1 cellular context compared by ENCODE assay signal in genomic region chr6:166313255-166314070, GRCh38.
A peak's percentile ranks its signal among the peaks of the same experiment; 100 is the strongest.
TF ChIP-seq lines count a peak whose summit lies in the region.

No MANE protein-coding gene starts in this region.

TF ChIP-seq in GM12878, 131 proteins besides CTCF, POLR2A, EP300 and RAD21:
- TF ChIP-seq SMC3 (IDR thresholded peaks at IDR 0.05; ENCODE audit: borderline replicate concordance, low read length) (peak; percentile 95), ZBTB40 (IDR thresholded peaks at IDR 0.05; ENCODE audit: borderline replicate concordance) (no peak), RUNX3 (IDR thresholded peaks at IDR 0.05; ENCODE audit: low read length) (peak; percentile 25; the same call in 1 of the 2 replicates), POU2F2 (IDR thresholded peaks at IDR 0.05; ENCODE audit: borderline replicate concordance, low read depth, low read length) (0 out of 3 replicates have a peak, but pooled peaks have one; percentile 23), BHLHE40 (IDR thresholded peaks at IDR 0.05; ENCODE audit: borderline replicate concordance in 1 of 2, low read depth in 2 of 2, low read length in 1 of 2) (peak; percentile 62 to 63; a peak in 2 of 4 replicates), NBN (IDR thresholded peaks at IDR 0.05) (no peak), MAX (IDR thresholded peaks at IDR 0.05; ENCODE audit: low read depth, low read length) (peak; percentile 85), YY1 (IDR thresholded peaks at IDR 0.05; ENCODE audit: low read depth, low read length) (peak; percentile 76; the same call in 1 of the 2 replicates), REST (IDR thresholded peaks at IDR 0.05; ENCODE audit: low read depth, low read length) (no peak), GABPA (IDR thresholded peaks at IDR 0.05; ENCODE audit: low read depth) (no peak), MXI1 (IDR thresholded peaks at IDR 0.05; ENCODE audit: low read depth, low read length) (peak; percentile 69; the same call in 1 of the 2 replicates), CREB1 (IDR thresholded peaks at IDR 0.05; ENCODE audit: low read depth) (peak; percentile 49; the same call in 1 of the 2 replicates), HDAC6 (IDR thresholded peaks at IDR 0.05; ENCODE audit: unreplicated experiment) (no peak), CEBPB (IDR thresholded peaks at IDR 0.05; ENCODE audit: borderline replicate concordance in 1 of 2, low read depth in 2 of 2, low read length in 2 of 2) (no peak)
